1 cellular context compared by ENCODE assay signal in genomic region chr10:4345842-4346241, GRCh38.
TF ChIP-seq lines count a peak whose summit lies in the region.

No MANE protein-coding gene starts in this region.

TF ChIP-seq in WTC11, 78 proteins besides CTCF, POLR2A, EP300 and RAD21 (continued from another document):
- no peak for TF ChIP-seq ZBTB43 (CRISPR knock-in tag; IDR thresholded peaks at IDR 0.05)
- TF ChIP-seq CREB1 (CRISPR knock-in tag; IDR thresholded peaks at IDR 0.05), result no peak
- no peak for TF ChIP-seq ZNF671 (CRISPR knock-in tag; IDR thresholded peaks at IDR 0.05)
- no peak for TF ChIP-seq SP1 (CRISPR knock-in tag; conservative IDR thresholded peaks at IDR 0.05)
- no peak for TF ChIP-seq TP53 (CRISPR knock-in tag; IDR thresholded peaks at IDR 0.05)
- no peak for TF ChIP-seq MLX (CRISPR knock-in tag; IDR thresholded peaks at IDR 0.05)
- TF ChIP-seq ZNF416 (CRISPR knock-in tag; IDR thresholded peaks at IDR 0.05), result no peak
- TF ChIP-seq ATF1 (CRISPR knock-in tag; IDR thresholded peaks at IDR 0.05), result no peak
- TF ChIP-seq SOX15 (CRISPR knock-in tag; IDR thresholded peaks at IDR 0.05), result no peak
